1 cellular context compared by ENCODE assay signal in the genomic region with DNA sequence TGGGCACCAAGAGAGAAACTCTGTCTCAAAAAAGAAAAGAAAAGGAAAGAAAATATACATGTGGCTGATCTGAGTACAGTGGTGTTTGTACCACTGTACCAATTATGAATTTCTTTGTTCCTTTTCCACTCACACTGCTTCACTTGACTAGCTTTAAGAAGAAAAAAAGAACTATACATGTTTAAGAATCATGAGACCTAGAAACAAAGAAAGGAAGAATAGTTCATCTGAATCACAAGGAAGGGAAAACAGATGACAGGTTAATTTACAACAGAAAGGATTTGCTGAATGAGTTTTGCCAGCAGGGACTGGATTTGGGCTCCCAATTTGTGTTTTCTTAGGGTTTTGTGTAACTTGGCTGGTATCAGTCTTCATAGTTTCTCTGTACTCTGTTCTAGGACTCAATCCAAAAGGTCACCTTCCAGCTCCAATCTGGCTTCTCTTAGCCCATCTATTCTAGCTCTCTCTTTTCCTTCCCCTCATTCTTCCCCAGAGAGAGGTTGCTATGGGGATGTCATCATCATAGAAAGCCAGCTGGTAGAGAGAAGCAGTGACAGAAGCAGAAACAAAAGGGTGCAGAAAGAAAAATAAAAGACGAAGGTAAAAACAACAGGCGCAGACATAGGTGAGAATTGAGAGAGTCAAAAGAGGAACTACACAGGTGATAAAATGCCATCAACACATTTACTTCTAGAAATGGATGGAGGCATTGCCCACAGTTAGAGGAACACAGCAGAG.
TF ChIP-seq lines count a peak whose summit lies in the region.

No MANE protein-coding gene starts in this region.

TF ChIP-seq in neural cell, 6 proteins besides CTCF, POLR2A, EP300 and RAD21:
- TF ChIP-seq REST (IDR thresholded peaks at IDR 0.05; ENCODE audit: borderline replicate concordance) (peak; percentile 12), POLR2AphosphoS5 (IDR thresholded peaks at IDR 0.05) (peak; percentile 13)
